ENCODE assay signal across 2 cellular contexts in the genomic region with DNA sequence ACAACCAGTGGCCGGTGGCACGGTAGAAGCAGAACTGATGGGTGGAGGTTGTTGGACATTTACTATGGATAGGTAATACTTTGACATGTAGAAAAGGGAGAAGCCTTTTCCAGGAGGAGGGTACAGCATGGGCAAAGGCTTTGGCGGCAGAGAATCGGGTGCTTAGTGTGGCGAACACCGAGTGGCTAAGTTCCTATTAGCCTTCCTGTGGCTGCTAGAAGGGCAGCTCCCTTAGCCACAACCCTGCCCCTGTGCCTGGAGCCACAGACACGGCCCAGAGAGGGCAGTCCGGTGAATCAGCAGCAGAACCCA.
TF ChIP-seq lines count a peak whose summit lies in the region.

No MANE protein-coding gene starts in this region.

TF ChIP-seq in K562, 482 proteins besides CTCF, POLR2A, EP300 and RAD21:
- no peak for TF ChIP-seq MYC (IDR thresholded peaks at IDR 0.05; ENCODE audit: low read depth, low read length)
- no peak for TF ChIP-seq MYC (CRISPR knock-in tag; IDR thresholded peaks at IDR 0.05; ENCODE audit: borderline replicate concordance, low read depth)
- no peak for TF ChIP-seq RB1 (IDR thresholded peaks at IDR 0.05; ENCODE audit: low read depth)
- no peak for TF ChIP-seq HDAC6 (IDR thresholded peaks at IDR 0.05; ENCODE audit: low read depth, low read length)
- TF ChIP-seq, protein P1, sequence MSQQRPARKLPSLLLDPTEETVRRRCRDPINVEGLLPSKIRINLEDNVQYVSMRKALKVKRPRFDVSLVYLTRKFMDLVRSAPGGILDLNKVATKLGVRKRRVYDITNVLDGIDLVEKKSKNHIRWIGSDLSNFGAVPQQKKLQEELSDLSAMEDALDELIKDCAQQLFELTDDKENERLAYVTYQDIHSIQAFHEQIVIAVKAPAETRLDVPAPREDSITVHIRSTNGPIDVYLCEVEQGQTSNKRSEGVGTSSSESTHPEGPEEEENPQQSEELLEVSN (IDR thresholded peaks at IDR 0.05; ENCODE audit: borderline replicate concordance in 1 of 2, extremely low read depth in 1 of 2, insufficient read depth in 1 of 2, insufficient read length in 1 of 2, low read depth in 1 of 2, low read length in 1 of 2, poor library complexity in 1 of 2, severe bottlenecking in 1 of 2) = no peak
- no peak for TF ChIP-seq HCFC1 (IDR thresholded peaks at IDR 0.05; ENCODE audit: low read depth, low read length)
- TF ChIP-seq NUFIP1 (IDR thresholded peaks at IDR 0.05; ENCODE audit: partially characterized antibody) = no peak

TF ChIP-seq in neural cell, 6 proteins besides CTCF, POLR2A, EP300 and RAD21:
- TF ChIP-seq POLR2AphosphoS5 (IDR thresholded peaks at IDR 0.05) = no peak
- no peak for TF ChIP-seq SMC3 (conservative IDR thresholded peaks at IDR 0.05; ENCODE audit: poor library complexity)
- TF ChIP-seq EZH2 (IDR thresholded peaks at IDR 0.05; ENCODE audit: borderline replicate concordance, insufficient read depth, low read length, poor library complexity, severe bottlenecking) = no peak
- TF ChIP-seq, protein P2, sequence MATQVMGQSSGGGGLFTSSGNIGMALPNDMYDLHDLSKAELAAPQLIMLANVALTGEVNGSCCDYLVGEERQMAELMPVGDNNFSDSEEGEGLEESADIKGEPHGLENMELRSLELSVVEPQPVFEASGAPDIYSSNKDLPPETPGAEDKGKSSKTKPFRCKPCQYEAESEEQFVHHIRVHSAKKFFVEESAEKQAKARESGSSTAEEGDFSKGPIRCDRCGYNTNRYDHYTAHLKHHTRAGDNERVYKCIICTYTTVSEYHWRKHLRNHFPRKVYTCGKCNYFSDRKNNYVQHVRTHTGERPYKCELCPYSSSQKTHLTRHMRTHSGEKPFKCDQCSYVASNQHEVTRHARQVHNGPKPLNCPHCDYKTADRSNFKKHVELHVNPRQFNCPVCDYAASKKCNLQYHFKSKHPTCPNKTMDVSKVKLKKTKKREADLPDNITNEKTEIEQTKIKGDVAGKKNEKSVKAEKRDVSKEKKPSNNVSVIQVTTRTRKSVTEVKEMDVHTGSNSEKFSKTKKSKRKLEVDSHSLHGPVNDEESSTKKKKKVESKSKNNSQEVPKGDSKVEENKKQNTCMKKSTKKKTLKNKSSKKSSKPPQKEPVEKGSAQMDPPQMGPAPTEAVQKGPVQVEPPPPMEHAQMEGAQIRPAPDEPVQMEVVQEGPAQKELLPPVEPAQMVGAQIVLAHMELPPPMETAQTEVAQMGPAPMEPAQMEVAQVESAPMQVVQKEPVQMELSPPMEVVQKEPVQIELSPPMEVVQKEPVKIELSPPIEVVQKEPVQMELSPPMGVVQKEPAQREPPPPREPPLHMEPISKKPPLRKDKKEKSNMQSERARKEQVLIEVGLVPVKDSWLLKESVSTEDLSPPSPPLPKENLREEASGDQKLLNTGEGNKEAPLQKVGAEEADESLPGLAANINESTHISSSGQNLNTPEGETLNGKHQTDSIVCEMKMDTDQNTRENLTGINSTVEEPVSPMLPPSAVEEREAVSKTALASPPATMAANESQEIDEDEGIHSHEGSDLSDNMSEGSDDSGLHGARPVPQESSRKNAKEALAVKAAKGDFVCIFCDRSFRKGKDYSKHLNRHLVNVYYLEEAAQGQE (IDR thresholded peaks at IDR 0.05; ENCODE audit: borderline replicate concordance) = no peak
- no peak for TF ChIP-seq MXI1 (conservative IDR thresholded peaks at IDR 0.05; ENCODE audit: poor library complexity, severe bottlenecking)
- no peak for TF ChIP-seq TAF1 (IDR thresholded peaks at IDR 0.05; ENCODE audit: low read depth)
